Comparison of ENCODE assay signal across 28 cellular contexts in genomic region chrX:12811658-12812057, GRCh38. TPM values are rescaled to one million over a fixed set of nuclear protein-coding genes. Genes with fewer than 3 reads are reported as not detected.
"Had no signal": no experiment of that assay in that cellular context is flagged by ENCODE, and none has a peak within 500 bp of the region (broad histone marks: within the 10 kb centered on the region; RNA-seq: fewer than 3 reads in every experiment).

No MANE protein-coding gene starts in this region.

- H3K27me3 Mint-ChIP-seq: activated CD4-positive, alpha-beta memory T cell treated with anti-CD3 and anti-CD28 coated beads, Interleukin-2, amount 10 ng/mL, durations not matched to agents 7 days and 5 days; activated naive CD4-positive, alpha-beta T cell treated with anti-CD3 and anti-CD28 coated beads, Interleukin-2, amount 10 ng/mL, durations not matched to agents 7 days and 5 days; activated naive CD8-positive, alpha-beta T cell treated with anti-CD3 and anti-CD28 coated beads, Interleukin-2, amount 10 ng/mL, durations not matched to agents 7 days and 5 days had no signal

- ATAC-seq: activated CD4-positive, CD25-positive, alpha-beta regulatory T cell treated with anti-CD3 and anti-CD28 coated beads, Interleukin-2, amount 50 U/mL, for 24 hours; K562; Panc1; Right ventricle myocardium inferior had no signal

- H3K27ac Mint-ChIP-seq: activated CD4-positive, alpha-beta memory T cell treated with anti-CD3 and anti-CD28 coated beads, Interleukin-2, amount 10 ng/mL, durations not matched to agents 7 days and 5 days; activated naive CD4-positive, alpha-beta T cell treated with anti-CD3 and anti-CD28 coated beads, Interleukin-2, amount 10 ng/mL, durations not matched to agents 7 days and 5 days; activated T-cell treated with anti-CD3 and anti-CD28 coated beads, Interleukin-2, amount 50 U/mL, for 24 hours; activated T-helper 2 cell treated with anti-CD3 and anti-CD28 coated beads, Interferon-gamma antibody, Interleukin-2, Interleukin-4, amounts not matched to agents 10 μg/mL and 5 μg/mL and 100 μg/mL, durations not matched to agents 14 hours and 24 hours and 36 hours had no signal

- H3K4me1 Mint-ChIP-seq: activated CD4-positive, alpha-beta memory T cell treated with anti-CD3 and anti-CD28 coated beads, Interleukin-2, amount 10 ng/mL, durations not matched to agents 7 days and 5 days had no signal

- H3K27ac ChIP-seq: breast epithelium, colonic mucosa, SK-N-MC had no signal

- H3K4me1 ChIP-seq: breast epithelium, colonic mucosa had no signal

- H3K9me3 Mint-ChIP-seq: activated CD4-positive, alpha-beta memory T cell treated with anti-CD3 and anti-CD28 coated beads, Interleukin-2, amount 10 ng/mL, durations not matched to agents 7 days and 5 days; activated naive CD4-positive, alpha-beta T cell treated with anti-CD3 and anti-CD28 coated beads, Interleukin-2, amount 10 ng/mL, durations not matched to agents 7 days and 5 days; activated naive CD8-positive, alpha-beta T cell treated with anti-CD3 and anti-CD28 coated beads, Interleukin-2, amount 10 ng/mL, durations not matched to agents 7 days and 5 days; activated T-cell treated with anti-CD3 and anti-CD28 coated beads, Interleukin-2, amount 50 U/mL, for 24 hours; activated T-helper 2 cell treated with anti-CD3 and anti-CD28 coated beads, Interferon-gamma antibody, Interleukin-2, Interleukin-4, amounts not matched to agents 10 μg/mL and 5 μg/mL and 100 μg/mL, durations not matched to agents 14 hours and 24 hours and 36 hours had no signal

- H3K9me3 ChIP-seq: breast epithelium, colonic mucosa had no signal

- H3K27me3 ChIP-seq: colonic mucosa had no signal

- H3K4me3 Mint-ChIP-seq: activated CD4-positive, alpha-beta memory T cell treated with anti-CD3 and anti-CD28 coated beads, Interleukin-2, amount 10 ng/mL, durations not matched to agents 7 days and 5 days; activated naive CD4-positive, alpha-beta T cell treated with anti-CD3 and anti-CD28 coated beads, Interleukin-2, amount 10 ng/mL, durations not matched to agents 7 days and 5 days; activated T-cell treated with anti-CD3 and anti-CD28 coated beads, Interleukin-2, amount 50 U/mL, for 24 hours had no signal

- H3K4me3 ChIP-seq: breast epithelium, colonic mucosa, K562, SK-N-MC had no signal

- DNase-seq: activated CD4-positive, alpha-beta memory T cell treated with anti-CD3 and anti-CD28 coated beads, Interleukin-2, amount 10 ng/mL, durations not matched to agents 7 days and 5 days; activated CD4-positive, alpha-beta T cell treated with anti-CD3 and anti-CD28 coated beads for 48 hours; activated gamma-delta T cell treated with Interleukin-2 at 50 U/mL for 16 hours; activated naive CD4-positive, alpha-beta T cell treated with anti-CD3 and anti-CD28 coated beads, Interleukin-2, amount 10 ng/mL, durations not matched to agents 7 days and 5 days; activated naive CD8-positive, alpha-beta T cell treated with anti-CD3 and anti-CD28 coated beads, Interleukin-2, amount 10 ng/mL, durations not matched to agents 7 days and 5 days; activated T-cell treated with anti-CD3 and anti-CD28 coated beads, Interleukin-2, amount 50 U/mL, for 24 hours; aorta; colonic mucosa; Kasumi-1; NCI-H1105 treated with DMSO at 0.1 percent for 48 hours; NCI-H146; NCI-H187 treated with DMSO at 0.1 percent for 48 hours; NCI-H2081 treated with DMSO at 0.1 percent for 48 hours; NCI-H2171; NCI-H2227 treated with DMSO at 0.1 percent for 48 hours; NCI-H446 treated with DMSO at 0.1 percent for 48 hours; NCI-H524 treated with DMSO at 0.1 percent for 48 hours; NCI-H748 treated with DMSO at 0.1 percent for 48 hours; NK-92 treated with Interleukin-12 subunit alpha and Interleukin-12 subunit beta, amount 100 ng/mL, for 24 hours; OCI-M1; RPMI8226 had no signal

- H3K36me3 ChIP-seq: breast epithelium, colonic mucosa had no signal

RNA-seq across cellular contexts. Expression of gene TLR7, which starts 55.2 kb away (rescaled TPM):
- total RNA-seq: activated CD4-positive, alpha-beta memory T cell treated with anti-CD3 and anti-CD28 coated beads, Interleukin-2, amount 10 ng/mL, durations not matched to agents 7 days and 5 days; activated T-helper 2 cell treated with anti-CD3 and anti-CD28 coated beads, Interferon-gamma antibody, Interleukin-2, Interleukin-4, amounts not matched to agents 10 μg/mL and 5 μg/mL and 100 μg/mL, durations not matched to agents 14 hours and 24 hours and 36 hours had no signal
